In the genomic region with DNA sequence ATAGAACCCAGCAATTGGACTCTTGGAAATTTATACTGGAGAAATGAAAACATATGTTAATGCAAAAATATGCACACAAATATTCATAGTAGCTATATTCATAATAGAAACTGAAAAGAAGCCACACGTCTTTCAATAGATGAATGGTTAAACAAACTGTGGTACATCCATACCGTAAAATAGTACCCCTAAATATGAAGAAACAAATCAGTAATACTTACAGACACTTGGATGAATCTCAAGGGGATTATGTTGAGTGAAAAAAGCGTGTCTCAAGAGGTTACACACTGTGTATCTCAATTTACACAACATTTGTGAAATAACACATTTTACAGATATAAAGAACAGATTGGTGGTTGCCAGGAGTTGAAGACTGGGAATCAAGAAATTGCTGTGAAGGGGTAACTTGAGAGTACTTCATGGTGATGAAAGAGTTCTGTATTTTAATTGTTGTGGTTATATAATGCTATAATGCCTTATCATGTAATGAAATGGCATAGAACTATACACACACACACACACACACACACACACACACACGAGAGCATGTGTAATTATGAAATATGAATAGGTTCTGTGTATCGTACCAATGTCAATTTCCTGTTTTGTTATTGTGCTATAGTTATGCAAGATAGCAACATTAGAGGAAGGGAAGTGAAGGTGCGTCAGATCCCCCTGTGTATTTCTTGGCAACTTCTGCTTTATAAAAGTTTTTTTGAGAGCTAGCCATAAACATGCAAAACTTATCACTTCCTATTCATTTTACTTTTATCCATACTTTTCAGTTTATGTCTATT, we compare ENCODE assay signal across 16 cellular contexts.
DNase-seq lines count a peak whose midpoint lies in the region; ATAC-seq, FAIRE-seq and TF ChIP-seq lines count a peak whose summit lies in the region.
"Had no signal": no experiment of that assay in that cellular context is flagged by ENCODE, and none has a peak within 500 bp of the region (broad histone marks: within the 10 kb centered on the region; RNA-seq: fewer than 3 reads in every experiment).

No MANE protein-coding gene starts in this region.

- 38 to 60% (median 41%) methylated on average over 6 of the region's 6 CpGs for WGBS in spleen, 5 donors

- dilution Hi-C loops in endothelial cell of umbilical vein (cut with MboI; ENCODE audit: extremely low pct_ligation_motif_present, low sequenced_read_pairs), result no loop called here

- no peak overlapping the region for H3K9ac ChIP-seq in endothelial cell of umbilical vein (replicated peaks; ENCODE audit: extremely low read depth, insufficient read depth, low read length)
- H3K9ac ChIP-seq: SK-N-SH had no signal

- H3K27ac Mint-ChIP-seq in IgD-negative memory B cell, result peak overlapping the region; percentile 33 to 94 (median 65)
- H3K27ac Mint-ChIP-seq: activated CD8-positive, alpha-beta T cell treated with anti-CD3 and anti-CD28 coated beads for 36 hours; GM23338 had no signal

- no peaks in the 10 kb centered on the region for H3K9me1 ChIP-seq in endothelial cell of umbilical vein (replicated peaks; ENCODE audit: control insufficient read depth, extremely low read depth, insufficient read depth, low read length)

- POLR2A ChIA-PET in OCI-LY7 (lab: Charles Lee), result no interaction called here
- POLR2A ChIA-PET in endothelial cell of umbilical vein (lab: Charles Lee), result no interaction called here

- H3K79me2 ChIP-seq in OCI-LY7 (ENCODE audit: insufficient read depth, low read depth, low read length) (no peaks in the 10 kb centered on the region), endothelial cell of umbilical vein (ENCODE audit: control insufficient read depth, insufficient read depth, low read length) (no peaks in the 10 kb centered on the region)

- no peak for FAIRE-seq in endothelial cell of umbilical vein (lab: Jason Lieb, UNC)
- FAIRE-seq: islet of Langerhans had no signal

- H3K36me3 ChIP-seq in OCI-LY7 (ENCODE audit: insufficient read depth, low read length) (no peaks in the 10 kb centered on the region), endothelial cell of umbilical vein (ENCODE audit: control insufficient read depth in 2 of 2, extremely low read depth in 1 of 2, insufficient read depth in 2 of 2, low read length in 2 of 2) (no peaks in the 10 kb centered on the region), spleen (no peaks in the 10 kb centered on the region)
- H3K36me3 ChIP-seq: BE2C had no signal

- TF ChIP-seq POLR2A in endothelial cell of umbilical vein (IDR thresholded peaks at IDR 0.05; ENCODE audit: low read depth, low read length) (no peak), spleen (IDR thresholded peaks at IDR 0.05) (no peak)

- no peak for ATAC-seq in HG02798 (IDR thresholded peaks at IDR 0.05; ENCODE audit: poor library complexity, unreplicated experiment)
- ATAC-seq in GM18502 (IDR thresholded peaks at IDR 0.05; ENCODE audit: poor library complexity, unreplicated experiment), result no peak
- ATAC-seq in GM18873 (IDR thresholded peaks at IDR 0.05; ENCODE audit: low FRiP score, unreplicated experiment), result no peak
- ATAC-seq: activated CD8-positive, alpha-beta T cell treated with anti-CD3 and anti-CD28 coated beads for 36 hours; GM23338 had no signal

- peaks cover 3 to 15% (median 5%) of the 10 kb centered on the region in 3 donors for H3K9me3 Mint-ChIP-seq in IgD-negative memory B cell

- TF ChIP-seq CTCF in OCI-LY7 (conservative IDR thresholded peaks at IDR 0.05; ENCODE audit: low read length) (no peak), endothelial cell of umbilical vein (IDR thresholded peaks at IDR 0.05; ENCODE audit: extremely low read depth in 1 of 2, insufficient read depth in 1 of 2, low read depth in 1 of 2, low read length in 2 of 2) (no peak), spleen (IDR thresholded peaks at IDR 0.05 in 8 of 11, conservative IDR thresholded peaks at IDR 0.05 in 3 of 11) (no peak)

- H4K20me1 ChIP-seq in OCI-LY7 (ENCODE audit: insufficient read depth, low read length), result no peaks in the 10 kb centered on the region
- no peaks in the 10 kb centered on the region for H4K20me1 ChIP-seq in endothelial cell of umbilical vein (replicated peaks; ENCODE audit: control insufficient read depth, extremely low read depth, insufficient read depth, low read length)

- H3K4me2 ChIP-seq in OCI-LY7 (ENCODE audit: low read length) (no peak overlapping the region), endothelial cell of umbilical vein (ENCODE audit: insufficient read depth, low read length) (no peak overlapping the region)
- H3K4me2 ChIP-seq: GM23338, SK-N-SH had no signal

- no peaks in the 10 kb centered on the region; the same call in 1 of the 2 replicates for H3K9me2 ChIP-seq in OCI-LY7 (ENCODE audit: insufficient read depth, low read length)
- H3K9me2 ChIP-seq: SK-N-SH had no signal

- H3K27me3 ChIP-seq in endothelial cell of umbilical vein (ENCODE audit: control insufficient read depth in 2 of 2, insufficient read depth in 2 of 2, low read length in 2 of 2) (peaks cover 0 to 2% of the 10 kb centered on the region in 2 experiments), spleen (replicated peaks in 1 of 7) (no peaks in the 10 kb centered on the region)
- H3K27me3 ChIP-seq: BE2C had no signal

- H3K36me3 Mint-ChIP-seq in IgD-negative memory B cell, result no peaks in the 10 kb centered on the region

- peak overlapping the region in 3 of 4 donors; percentile 0 to 86 (median 84) for H3K4me3 Mint-ChIP-seq in IgD-negative memory B cell
- H3K4me3 Mint-ChIP-seq: activated CD8-positive, alpha-beta T cell treated with anti-CD3 and anti-CD28 coated beads for 36 hours; GM23338 had no signal

- BruUV-seq in OCI-LY7 (replicated peaks; lab: Mats Ljungman, UMichigan), result no TSS peak
- BruUV-seq in endothelial cell of umbilical vein (replicated peaks; lab: Mats Ljungman, UMichigan), result no TSS peak

- H2AFZ ChIP-seq in OCI-LY7 (ENCODE audit: low read length) (peak overlapping the region; percentile 44; the same call in 1 of the 2 replicates), endothelial cell of umbilical vein (ENCODE audit: low read depth, low read length) (no peak overlapping the region)
- H2AFZ ChIP-seq: GM23338 had no signal

- intact Hi-C loops in OCI-LY7 (cut with micrococcal nuclease; ENCODE audit: unreplicated experiment) (no loop called here), endothelial cell of umbilical vein (cut with micrococcal nuclease) (no loop called here), spleen (cut with DNase I; ENCODE audit: low total_unique reads) (no loop called here)

- H3K4me1 ChIP-seq in OCI-LY7 (ENCODE audit: insufficient read depth, low read length, poor library complexity, severe bottlenecking) (no peaks in the 10 kb centered on the region), endothelial cell of umbilical vein (ENCODE audit: control insufficient read depth, extremely low read depth, insufficient read depth, low read length) (no peaks in the 10 kb centered on the region), spleen (peaks cover 0 to 4% (median 1%) of the 10 kb centered on the region in 6 donors)
- H3K4me1 ChIP-seq: BE2C had no signal

- no peak overlapping the region for H3K27ac ChIP-seq in OCI-LY7 (ENCODE audit: low read depth, low read length, poor library complexity, severe bottlenecking)
- no peak overlapping the region for H3K27ac ChIP-seq in endothelial cell of umbilical vein (ENCODE audit: insufficient read depth, low read depth, low read length)
- H3K27ac ChIP-seq in spleen, result peak overlapping the region in 7 of 8 donors; percentile 43 to 85 (median 68)

- H3K9me3 ChIP-seq in OCI-LY7 (ENCODE audit: low read length), result peaks cover 10% of the 10 kb centered on the region; the same call in 1 of the 2 replicates
- H3K9me3 ChIP-seq in endothelial cell of umbilical vein (replicated peaks; ENCODE audit: control insufficient read depth, insufficient read depth, low read length), result no peaks in the 10 kb centered on the region
- peaks cover 0 to 18% (median 13%) of the 10 kb centered on the region in 8 donors for H3K9me3 ChIP-seq in spleen
- H3K9me3 ChIP-seq: BE2C, SK-N-SH had no signal

- H3K27me3 Mint-ChIP-seq in IgD-negative memory B cell, result no peaks in the 10 kb centered on the region
- H3K27me3 Mint-ChIP-seq: activated CD8-positive, alpha-beta T cell treated with anti-CD3 and anti-CD28 coated beads for 36 hours had no signal

- CTCF ChIA-PET in OCI-LY7 (lab: Charles Lee; ENCODE audit: unreplicated experiment) (no interaction called here), endothelial cell of umbilical vein (lab: Charles Lee) (interaction anchor here (1.9 kb wide), 1 partner anchor 10 kb away, joined by 11 read pairs; no protein-coding TSS in a partner anchor)

- no peak overlapping the region for H3K4me3 ChIP-seq in OCI-LY7 (ENCODE audit: low read depth, low read length, poor library complexity, severe bottlenecking)
- H3K4me3 ChIP-seq in endothelial cell of umbilical vein (replicated peaks in 1 of 3; ENCODE audit: insufficient read depth in 1 of 3, low read depth in 1 of 3, low read length in 3 of 3), result no peak overlapping the region
- H3K4me3 ChIP-seq in spleen, result peak overlapping the region in 1 of 8 donors; percentile 57
- H3K4me3 ChIP-seq: GM23338 had no signal

- H3K4me1 Mint-ChIP-seq in IgD-negative memory B cell, result peaks cover 9 to 27% (median 10%) of the 10 kb centered on the region in 3 donors
- H3K4me1 Mint-ChIP-seq: GM23338 had no signal

- peak; percentile 5 for DNase-seq in OCI-LY7 (ENCODE audit: low spot score)
- peak; percentile 6 for DNase-seq in endothelial cell of umbilical vein (ENCODE audit: low read depth, low spot score)
- no peak for DNase-seq in spleen
- DNase-seq in stimulated activated CD4-positive, alpha-beta T cell treated with anti-CD3 and anti-CD28 coated beads, Interleukin-4, amount 100 ng/mL, for 1 hour, result no peak
- DNase-seq: activated CD8-positive, alpha-beta T cell treated with anti-CD3 and anti-CD28 coated beads for 36 hours; BE2C; DMS53; NCI-H345; SK-N-SH; stimulated activated CD4-positive, alpha-beta T cell treated with anti-CD3 and anti-CD28 coated beads, Interleukin-1b, Interleukin-23, amount 100 ng/mL, for 48 hours had no signal

TF ChIP-seq in endothelial cell of umbilical vein, 7 proteins besides CTCF, POLR2A, EP300 and RAD21:
- TF ChIP-seq JUN (IDR thresholded peaks at IDR 0.05; ENCODE audit: borderline replicate concordance, insufficient read depth, insufficient read length, low read depth) (no peak), POLR2AphosphoS5 (IDR thresholded peaks at IDR 0.05; ENCODE audit: insufficient read depth, low read depth, low read length) (no peak), EZH2 (IDR thresholded peaks at IDR 0.05; ENCODE audit: borderline replicate concordance, low read depth, low read length, severe bottlenecking) (no peak), FOS (IDR thresholded peaks at IDR 0.05; ENCODE audit: borderline replicate concordance, insufficient read depth, low read length) (no peak), MYC (IDR thresholded peaks at IDR 0.05; ENCODE audit: low read depth, low read length) (no peak), GATA2 (IDR thresholded peaks at IDR 0.05; ENCODE audit: insufficient read depth, insufficient read length, low read depth, low read length) (no peak)
- TF ChIP-seq, protein P1, sequence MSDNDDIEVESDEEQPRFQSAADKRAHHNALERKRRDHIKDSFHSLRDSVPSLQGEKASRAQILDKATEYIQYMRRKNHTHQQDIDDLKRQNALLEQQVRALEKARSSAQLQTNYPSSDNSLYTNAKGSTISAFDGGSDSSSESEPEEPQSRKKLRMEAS (IDR thresholded peaks at IDR 0.05; ENCODE audit: insufficient read depth, insufficient read length), result no peak

Comparison
In these comparisons a context has a peak if more than half of its experiments do, and no peak if none do; other contexts are left out.
1. DNase-seq: peak in OCI-LY7 (single experiment) and endothelial cell of umbilical vein (single experiment); none in spleen (single experiment) and stimulated activated CD4-positive, alpha-beta T cell treated with anti-CD3 and anti-CD28 coated beads, Interleukin-4, amount 100 ng/mL, for 1 hour (single experiment).
2. H3K27ac ChIP-seq: peak in spleen (7 of 8); none in OCI-LY7 (single experiment) and endothelial cell of umbilical vein (single experiment).